In genomic region chr13:36001561-36001960, GRCh38 we compare ENCODE assay signal across 2 cellular contexts.
"Had no signal": no experiment of that assay in that cellular context is flagged by ENCODE, and none has a peak within 500 bp of the region (broad histone marks: within the 10 kb centered on the region; RNA-seq: fewer than 3 reads in every experiment).

No MANE protein-coding gene starts in this region.

- DNase-seq: GDM1, GF-D8 had no signal
